ENCODE assay signal across 35 cellular contexts in the genomic region with DNA sequence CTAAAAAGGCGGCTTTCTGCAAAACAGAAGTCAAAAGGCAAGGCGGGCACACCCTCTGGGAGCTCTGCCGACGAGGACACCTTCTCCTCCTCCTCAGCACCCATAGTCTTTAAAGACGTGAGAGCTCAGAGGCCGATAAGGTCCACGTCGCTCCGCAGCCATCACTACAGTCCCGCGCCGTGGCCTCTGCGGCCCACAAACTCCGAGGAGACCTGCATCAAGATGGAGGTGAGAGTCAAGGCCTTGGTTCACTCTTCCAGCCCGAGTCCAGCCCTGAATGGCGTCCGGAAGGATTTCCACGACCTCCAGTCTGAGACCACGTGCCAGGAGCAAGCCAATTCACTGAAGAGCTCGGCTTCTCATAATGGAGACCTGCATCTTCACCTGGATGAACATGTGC.
"Had no signal": no experiment of that assay in that cellular context is flagged by ENCODE, and none has a peak within 500 bp of the region (broad histone marks: within the 10 kb centered on the region; RNA-seq: fewer than 3 reads in every experiment).

No MANE protein-coding gene starts in this region.

- H3K27me3 Mint-ChIP-seq: activated CD4-positive, alpha-beta memory T cell treated with anti-CD3 and anti-CD28 coated beads for 36 hours; activated CD4-positive, alpha-beta T cell treated with anti-CD3 and anti-CD28 coated beads for 36 hours; activated CD4-positive, alpha-beta T cell treated with anti-CD3 and anti-CD28 coated beads, Interleukin-2, amount 10 ng/mL, durations not matched to agents 24 days and 14 days; activated naive CD8-positive, alpha-beta T cell treated with anti-CD3 and anti-CD28 coated beads for 36 hours; activated naive CD8-positive, alpha-beta T cell treated with anti-CD3 and anti-CD28 coated beads, Interleukin-2, amount 50 U/mL, for 24 hours; brain had no signal

- ATAC-seq: activated CD4-positive, alpha-beta T cell treated with anti-CD3 and anti-CD28 coated beads for 36 hours; activated CD8-positive, alpha-beta memory T cell treated with anti-CD3 and anti-CD28 coated beads, Interleukin-2, amount 10 ng/mL, durations not matched to agents 7 days and 5 days; activated CD8-positive, alpha-beta T cell treated with anti-CD3 and anti-CD28 coated beads, Interleukin-2, amount 10 ng/mL, durations not matched to agents 7 days and 5 days; activated naive CD8-positive, alpha-beta T cell treated with anti-CD3 and anti-CD28 coated beads, Interleukin-2, amount 50 U/mL, for 24 hours; gastroesophageal sphincter had no signal

- H3K4me3 Mint-ChIP-seq: activated CD4-positive, alpha-beta memory T cell treated with anti-CD3 and anti-CD28 coated beads for 36 hours; activated CD4-positive, alpha-beta T cell treated with anti-CD3 and anti-CD28 coated beads for 36 hours; activated CD4-positive, alpha-beta T cell treated with anti-CD3 and anti-CD28 coated beads, Interleukin-2, amount 10 ng/mL, durations not matched to agents 24 days and 14 days; activated CD8-positive, alpha-beta memory T cell treated with anti-CD3 and anti-CD28 coated beads, Interleukin-2, amount 10 ng/mL, durations not matched to agents 7 days and 5 days; activated CD8-positive, alpha-beta T cell treated with anti-CD3 and anti-CD28 coated beads, Interleukin-2, amount 10 ng/mL, durations not matched to agents 7 days and 5 days; activated naive CD4-positive, alpha-beta T cell treated with anti-CD3 and anti-CD28 coated beads for 36 hours; activated naive CD4-positive, alpha-beta T cell treated with anti-CD3 and anti-CD28 coated beads, Interleukin-2, amount 50 U/mL, for 24 hours; activated naive CD8-positive, alpha-beta T cell treated with anti-CD3 and anti-CD28 coated beads for 36 hours; activated naive CD8-positive, alpha-beta T cell treated with anti-CD3 and anti-CD28 coated beads, Interleukin-2, amount 50 U/mL, for 24 hours; activated T-helper 1 cell treated with anti-CD3 and anti-CD28 coated beads, Interleukin-12 subunit alpha, Interleukin-12 subunit beta, Interleukin-2, Interleukin-4 antibody, amounts not matched to agents 30 ng/mL and 10 ng/mL and 1 ng/mL, durations not matched to agents 14 hours and 24 hours and 36 hours; brain had no signal

- H3K27ac ChIP-seq: adrenal gland, ascending aorta, breast epithelium, cardiac muscle cell, colonic mucosa, epithelial cell of prostate, esophagus squamous epithelium, gastroesophageal sphincter, heart right ventricle had no signal

- DNase-seq: activated CD4-positive, alpha-beta memory T cell treated with anti-CD3 and anti-CD28 coated beads for 36 hours; activated CD4-positive, alpha-beta T cell treated with anti-CD3 and anti-CD28 coated beads for 36 hours; activated CD4-positive, alpha-beta T cell treated with anti-CD3 and anti-CD28 coated beads, Interleukin-2, amount 10 ng/mL, durations not matched to agents 24 days and 14 days; activated CD4-positive, CD25-positive, alpha-beta regulatory T cell; activated CD4-positive, CD25-positive, alpha-beta regulatory T cell treated with anti-CD3 and anti-CD28 coated beads, Interleukin-2, amount 50 U/mL, for 72 hours; activated CD8-positive, alpha-beta memory T cell treated with anti-CD3 and anti-CD28 coated beads, Interleukin-2, amount 10 ng/mL, durations not matched to agents 7 days and 5 days; activated CD8-positive, alpha-beta memory T cell treated with anti-CD3 and anti-CD28 coated beads, Interleukin-2, amount 50 U/mL, for 4 hours; activated CD8-positive, alpha-beta T cell treated with anti-CD3 and anti-CD28 coated beads, Interleukin-2, amount 10 ng/mL, durations not matched to agents 7 days and 5 days; activated effector memory CD4-positive, alpha-beta T cell treated with anti-CD3 and anti-CD28 coated beads, Interleukin-2, amount 50 U/mL, for 16 hours; activated naive CD4-positive, alpha-beta T cell treated with anti-CD3 and anti-CD28 coated beads for 36 hours; activated naive CD8-positive, alpha-beta T cell treated with anti-CD3 and anti-CD28 coated beads for 36 hours; activated naive CD8-positive, alpha-beta T cell treated with anti-CD3 and anti-CD28 coated beads, Interleukin-2, amount 50 U/mL, for 24 hours; activated T-cell treated with anti-CD3 and anti-CD28 coated beads, Interleukin-2, amount 50 U/mL, for 1 hour; activated T-cell treated with anti-CD3 and anti-CD28 coated beads, Interleukin-2, amount 50 U/mL, for 48 hours; adrenal gland; amygdala; central memory CD4-positive, alpha-beta T cell; cerebellar nuclear complex; colonic mucosa; effector CD8-positive, alpha-beta T cell; esophagus squamous epithelium; foreskin melanocyte; heart right ventricle; T-helper 2 cell had no signal

- H3K4me1 ChIP-seq: breast epithelium, colonic mucosa had no signal

- FAIRE-seq: endometrium, endothelial cell of umbilical vein had no signal

- H3K4me3 ChIP-seq: adrenal gland, ascending aorta, breast epithelium, cardiac muscle cell, colonic mucosa, esophagus squamous epithelium, gastroesophageal sphincter, heart right ventricle had no signal

- H3K36me3 ChIP-seq: breast epithelium, colonic mucosa had no signal

- H3K9me3 ChIP-seq: adrenal gland, ascending aorta, breast epithelium, colonic mucosa, esophagus squamous epithelium, gastroesophageal sphincter, heart right ventricle had no signal

- H3K9me3 Mint-ChIP-seq: activated CD4-positive, alpha-beta memory T cell treated with anti-CD3 and anti-CD28 coated beads for 36 hours; activated CD4-positive, alpha-beta T cell treated with anti-CD3 and anti-CD28 coated beads, Interleukin-2, amount 10 ng/mL, durations not matched to agents 24 days and 14 days; activated naive CD4-positive, alpha-beta T cell treated with anti-CD3 and anti-CD28 coated beads for 36 hours; activated naive CD4-positive, alpha-beta T cell treated with anti-CD3 and anti-CD28 coated beads, Interleukin-2, amount 50 U/mL, for 24 hours; activated naive CD8-positive, alpha-beta T cell treated with anti-CD3 and anti-CD28 coated beads for 36 hours; activated naive CD8-positive, alpha-beta T cell treated with anti-CD3 and anti-CD28 coated beads, Interleukin-2, amount 50 U/mL, for 24 hours; activated T-helper 1 cell treated with anti-CD3 and anti-CD28 coated beads, Interleukin-12 subunit alpha, Interleukin-12 subunit beta, Interleukin-2, Interleukin-4 antibody, amounts not matched to agents 30 ng/mL and 10 ng/mL and 1 ng/mL, durations not matched to agents 14 hours and 24 hours and 36 hours; activated T-helper 2 cell treated with anti-CD3 and anti-CD28 coated beads, Interferon-gamma antibody, Interleukin-2, Interleukin-4, amounts not matched to agents 10 μg/mL and 5 μg/mL and 100 μg/mL, durations not matched to agents 14 hours and 24 hours and 36 hours had no signal

- H3K27ac Mint-ChIP-seq: activated CD4-positive, alpha-beta memory T cell treated with anti-CD3 and anti-CD28 coated beads for 36 hours; activated CD4-positive, alpha-beta T cell treated with anti-CD3 and anti-CD28 coated beads for 36 hours; activated CD4-positive, alpha-beta T cell treated with anti-CD3 and anti-CD28 coated beads, Interleukin-2, amount 10 ng/mL, durations not matched to agents 24 days and 14 days; activated CD8-positive, alpha-beta memory T cell treated with anti-CD3 and anti-CD28 coated beads, Interleukin-2, amount 10 ng/mL, durations not matched to agents 7 days and 5 days; activated CD8-positive, alpha-beta T cell treated with anti-CD3 and anti-CD28 coated beads, Interleukin-2, amount 10 ng/mL, durations not matched to agents 7 days and 5 days; activated naive CD4-positive, alpha-beta T cell treated with anti-CD3 and anti-CD28 coated beads for 36 hours; activated naive CD4-positive, alpha-beta T cell treated with anti-CD3 and anti-CD28 coated beads, Interleukin-2, amount 50 U/mL, for 24 hours; activated naive CD8-positive, alpha-beta T cell treated with anti-CD3 and anti-CD28 coated beads for 36 hours; activated naive CD8-positive, alpha-beta T cell treated with anti-CD3 and anti-CD28 coated beads, Interleukin-2, amount 50 U/mL, for 24 hours; activated T-helper 1 cell treated with anti-CD3 and anti-CD28 coated beads, Interleukin-12 subunit alpha, Interleukin-12 subunit beta, Interleukin-2, Interleukin-4 antibody, amounts not matched to agents 30 ng/mL and 10 ng/mL and 1 ng/mL, durations not matched to agents 14 hours and 24 hours and 36 hours; activated T-helper 2 cell treated with anti-CD3 and anti-CD28 coated beads, Interferon-gamma antibody, Interleukin-2, Interleukin-4, amounts not matched to agents 10 μg/mL and 5 μg/mL and 100 μg/mL, durations not matched to agents 14 hours and 24 hours and 36 hours; brain had no signal

- H3K4me1 Mint-ChIP-seq: activated CD8-positive, alpha-beta memory T cell treated with anti-CD3 and anti-CD28 coated beads, Interleukin-2, amount 10 ng/mL, durations not matched to agents 7 days and 5 days; activated naive CD4-positive, alpha-beta T cell treated with anti-CD3 and anti-CD28 coated beads, Interleukin-2, amount 50 U/mL, for 24 hours; activated naive CD8-positive, alpha-beta T cell treated with anti-CD3 and anti-CD28 coated beads, Interleukin-2, amount 50 U/mL, for 24 hours had no signal

- H3K27me3 ChIP-seq: adrenal gland, ascending aorta, breast epithelium, cardiac muscle cell, colonic mucosa, esophagus squamous epithelium, gastroesophageal sphincter, heart right ventricle had no signal

- H3K36me3 Mint-ChIP-seq: activated CD4-positive, alpha-beta memory T cell treated with anti-CD3 and anti-CD28 coated beads for 36 hours; activated CD8-positive, alpha-beta memory T cell treated with anti-CD3 and anti-CD28 coated beads, Interleukin-2, amount 10 ng/mL, durations not matched to agents 7 days and 5 days; activated naive CD4-positive, alpha-beta T cell treated with anti-CD3 and anti-CD28 coated beads, Interleukin-2, amount 50 U/mL, for 24 hours had no signal
